9 cellular contexts compared by ENCODE assay signal in genomic region chr6:41427642-41428401, GRCh38.
DNase-seq lines count a peak whose midpoint lies in the region; ATAC-seq, FAIRE-seq and TF ChIP-seq lines count a peak whose summit lies in the region.
"Had no signal": no experiment of that assay in that cellular context is flagged by ENCODE, and none has a peak within 500 bp of the region (broad histone marks: within the 10 kb centered on the region; RNA-seq: fewer than 3 reads in every experiment).

No MANE protein-coding gene starts in this region.

- in situ Hi-C loops in astrocyte of the spinal cord (cut with HindIII; ENCODE audit: low sequenced_read_pairs) = no loop called here

- H3K9me3 ChIP-seq in small intestine (ENCODE audit: control insufficient read depth, low read depth) = no peaks in the 10 kb centered on the region

- H3K36me3 ChIP-seq in small intestine (ENCODE audit: control insufficient read depth in 2 of 2, insufficient read depth in 2 of 2, low read length in 2 of 2) = no peaks in the 10 kb centered on the region

- 1 to 3% (median 2%) methylated on average over 31 to 78 of the region's 78 CpGs for WGBS in small intestine, 3 donors

- TF ChIP-seq POLR2A in GM12891 (IDR thresholded peaks at IDR 0.05; ENCODE audit: low read depth, low read length) = no peak

- H3K4me1 ChIP-seq in small intestine (ENCODE audit: control insufficient read depth in 2 of 2, insufficient read depth in 1 of 2, low read depth in 1 of 2, low read length in 1 of 2) = peaks cover 0 to 4% of the 10 kb centered on the region in 2 donors

- no peak for ATAC-seq in GM21360 (IDR thresholded peaks at IDR 0.05; ENCODE audit: unreplicated experiment)

- peak overlapping the region; percentile 5 to 54 for H3K27ac ChIP-seq in small intestine (ENCODE audit: low read depth in 1 of 2, low read length in 1 of 2)

- FAIRE-seq in GM12891 (lab: Jason Lieb, UNC) = peak; percentile 40
- no peak for FAIRE-seq in small intestine (lab: Jason Lieb, UNC)
- FAIRE-seq: TTC549 had no signal

- no peak for TF ChIP-seq CTCF in astrocyte of the spinal cord (IDR thresholded peaks at IDR 0.05; ENCODE audit: low read depth, low read length)

- H3K27me3 ChIP-seq in small intestine (ENCODE audit: control insufficient read depth in 2 of 2, insufficient read depth in 2 of 2, low read length in 2 of 2) = peaks cover 0 to 6% of the 10 kb centered on the region in 2 donors

- DNase-seq in GM12891 (ENCODE audit: insufficient read length, low spot score) (no peak), NCI-H2196 treated with DMSO at 0.1 percent for 48 hours (lab: John Stamatoyannopoulos, UW; ENCODE audit: unreplicated experiment) (peak; percentile 76), astrocyte of the spinal cord (ENCODE audit: low read depth, low spot score) (no peak), iPS-NIHi7 (ENCODE audit: extremely low spot score) (peak; percentile 66), small intestine (peak; percentile 64), hepatic stellate cell (ENCODE audit: low spot score) (no peak), OCI-M2 (lab: John Stamatoyannopoulos, UW; ENCODE audit: unreplicated experiment) (no peak)

- peak overlapping the region; percentile 12 for H3K4me3 ChIP-seq in astrocyte of the spinal cord (ENCODE audit: low read depth, low read length)
- peak overlapping the region; percentile 35 to 38 for H3K4me3 ChIP-seq in small intestine (ENCODE audit: low read depth in 1 of 2, low read length in 2 of 2)

TF ChIP-seq in GM12891, 5 proteins besides CTCF, POLR2A, EP300 and RAD21:
- TF ChIP-seq PAX5 (IDR thresholded peaks at IDR 0.05; ENCODE audit: insufficient read depth, low read length, severe bottlenecking) = no peak

Comparison
In these comparisons a context has a peak if more than half of its experiments do, and no peak if none do; other contexts are left out.
1. DNase-seq: peak in NCI-H2196 treated with DMSO at 0.1 percent for 48 hours (single experiment), iPS-NIHi7 (single experiment) and small intestine (single experiment); none in GM12891 (single experiment), astrocyte of the spinal cord (single experiment), hepatic stellate cell (single experiment) and OCI-M2 (single experiment).